In the genomic region with DNA sequence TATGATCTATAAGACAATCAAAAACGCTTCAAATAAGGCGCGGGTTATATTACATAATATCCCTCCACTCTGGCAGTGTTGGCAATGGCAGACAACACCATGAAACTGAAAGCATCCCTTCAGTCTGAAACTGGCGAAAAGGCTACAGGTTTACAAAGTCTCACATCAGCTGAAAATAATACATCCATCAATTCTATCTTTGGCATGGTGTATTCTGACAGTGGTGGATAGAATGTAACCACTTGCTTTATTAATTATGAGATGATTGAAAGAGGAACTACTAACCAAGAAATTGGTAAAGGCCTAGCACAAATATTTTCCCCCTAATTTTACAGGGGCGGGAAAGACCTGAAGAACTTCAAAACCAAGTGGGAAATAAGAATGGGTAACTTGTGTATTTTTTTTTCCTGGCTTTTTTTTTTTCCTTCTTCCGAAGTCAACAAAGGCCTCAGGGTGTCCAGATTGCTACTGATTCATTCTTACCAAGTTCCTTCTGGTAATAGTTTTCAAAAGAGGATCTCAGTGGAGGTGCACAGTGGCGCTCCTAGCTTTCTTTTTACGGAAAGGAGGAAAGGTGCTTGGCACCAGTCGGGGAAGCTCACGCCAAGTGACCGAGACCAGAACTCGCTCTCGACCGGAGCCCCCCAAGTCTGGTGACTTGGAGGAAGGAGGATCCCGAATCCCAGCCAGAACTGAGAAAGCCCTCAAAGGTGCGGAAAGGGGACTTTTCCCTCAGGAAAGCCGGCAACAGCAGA, we compare ENCODE assay signal across 8 cellular contexts. TPM values are rescaled to one million over a fixed set of nuclear protein-coding genes. Genes with fewer than 3 reads are reported as not detected.
DNase-seq lines count a peak whose midpoint lies in the region; ATAC-seq and TF ChIP-seq lines count a peak whose summit lies in the region.

No MANE protein-coding gene starts in this region.

- peaks cover 3% of the 10 kb centered on the region for H3K9me3 Mint-ChIP-seq in activated naive CD8-positive, alpha-beta T cell (ENCODE audit: low read depth)

- TF ChIP-seq POLR2A in gastrocnemius medialis (IDR thresholded peaks at IDR 0.05), result no peak

- no peaks in the 10 kb centered on the region for H3K9me2 ChIP-seq in Karpas-422 (replicated peaks; ENCODE audit: insufficient read depth, low read length)

- no peaks in the 10 kb centered on the region for H3K9me3 ChIP-seq in Karpas-422 (ENCODE audit: low read length)
- H3K9me3 ChIP-seq in gastrocnemius medialis, result no peaks in the 10 kb centered on the region

- peaks cover 97% of the 10 kb centered on the region for H3K79me2 ChIP-seq in Karpas-422 (ENCODE audit: low read length)

- peaks cover 38% of the 10 kb centered on the region for H3K4me1 ChIP-seq in Karpas-422 (ENCODE audit: low read length)
- H3K4me1 ChIP-seq in gastrocnemius medialis, result peaks cover 13 to 23% of the 10 kb centered on the region in 2 donors

- ATAC-seq in GM19467 (IDR thresholded peaks at IDR 0.05; ENCODE audit: unreplicated experiment) (peak; percentile 2), left ventricle myocardium superior (peak; percentile 20), gastrocnemius medialis (peak; percentile 16 to 27), HG03439 (IDR thresholded peaks at IDR 0.05; ENCODE audit: unreplicated experiment) (no peak)

- H3K4me3 ChIP-seq in Karpas-422 (ENCODE audit: low read length), result peak overlapping the region; percentile 98
- peak overlapping the region; percentile 71 to 97 (median 90) for H3K4me3 ChIP-seq in gastrocnemius medialis

- peaks cover 18% of the 10 kb centered on the region for H3K36me3 Mint-ChIP-seq in activated naive CD8-positive, alpha-beta T cell

- intact Hi-C loops in left ventricle myocardium superior (cut with micrococcal nuclease), result no loop called here
- intact Hi-C loops in gastrocnemius medialis (cut with DNase I; ENCODE audit: low total_unique reads), result loop anchor here (2.0 kb wide), 1 partner anchor 155 kb away; the partner anchor contains the start of gene CENPC
- intact Hi-C loops in posterior vena cava (cut with DNase I), result no loop called here

- peak overlapping the region; percentile 53 for H3K27ac ChIP-seq in Karpas-422 (ENCODE audit: low read length)
- H3K27ac ChIP-seq in gastrocnemius medialis, result peak overlapping the region; percentile 77 to 90 (median 88)

- no peak for TF ChIP-seq CTCF in gastrocnemius medialis (IDR thresholded peaks at IDR 0.05 in 4 of 5, conservative IDR thresholded peaks at IDR 0.05 in 1 of 5)

- peak overlapping the region; percentile 90 for H3K4me2 ChIP-seq in Karpas-422 (ENCODE audit: low read depth, low read length, poor library complexity, severe bottlenecking)

- peak overlapping the region; percentile 98 for H3K4me3 Mint-ChIP-seq in activated naive CD8-positive, alpha-beta T cell

- no peaks in the 10 kb centered on the region for H3K27me3 Mint-ChIP-seq in activated naive CD8-positive, alpha-beta T cell

- H3K9ac ChIP-seq in Karpas-422 (ENCODE audit: low read length), result peak overlapping the region; percentile 97

- in situ Hi-C loops in gastrocnemius medialis (cut with MboI; ENCODE audit: low sequenced_read_pairs in 4 of 4), result no loop called here

- H3K27me3 ChIP-seq in Karpas-422 (ENCODE audit: low read length) (no peaks in the 10 kb centered on the region), gastrocnemius medialis (no peaks in the 10 kb centered on the region)

- no peaks in the 10 kb centered on the region for H4K20me1 ChIP-seq in Karpas-422 (ENCODE audit: insufficient read depth, low read depth, low read length)

- peaks cover 61% of the 10 kb centered on the region for H3K4me1 Mint-ChIP-seq in activated naive CD8-positive, alpha-beta T cell (ENCODE audit: low read depth)

- peak overlapping the region; percentile 81 for H3K27ac Mint-ChIP-seq in activated naive CD8-positive, alpha-beta T cell

- H3K36me3 ChIP-seq in Karpas-422 (ENCODE audit: insufficient read depth, low read length) (peaks cover 45% of the 10 kb centered on the region), gastrocnemius medialis (no peaks in the 10 kb centered on the region)

- peak; percentile 18 for DNase-seq in GM03348 (ENCODE audit: low spot score)
- DNase-seq in Karpas-422, result peak; percentile 72
- no peak for DNase-seq in left ventricle myocardium superior
- DNase-seq in gastrocnemius medialis, result no peak
- no peak for DNase-seq in posterior vena cava (ENCODE audit: low spot score)

- 0 out of 2 replicates have a peak overlapping the region, but pooled peaks have one; percentile 37 for H2AFZ ChIP-seq in Karpas-422 (ENCODE audit: low read length)

RNA-seq across cellular contexts. Expression of gene UBA6, which starts 0.7 kb away (rescaled TPM):
- total RNA-seq in Karpas-422 (2014; rRNA removed; shearing (Covaris generic); ENCODE audit: low replicate concordance), result 56.7 and 77.9 TPM in 2 replicates
- 19.1 TPM for total RNA-seq in left ventricle myocardium superior
- total RNA-seq in gastrocnemius medialis, result 100 to 1,000 TPM in 1 of 4 donors, 10 to 100 TPM in 3; 38.9 to 103 (median 46.3) TPM
- total RNA-seq in posterior vena cava, result 10 to 100 TPM; 33.7 to 48.9 TPM

RNA-seq across cellular contexts. Expression of gene GNRHR, which starts 53.9 kb away (rescaled TPM):
- not detected in 2 replicates for total RNA-seq in Karpas-422 (2014; rRNA removed; shearing (Covaris generic); ENCODE audit: low replicate concordance)
- total RNA-seq in left ventricle myocardium superior (not detected), gastrocnemius medialis (not detected), posterior vena cava (not detected)

Comparison
In these comparisons a context has a peak if more than half of its experiments do, and no peak if none do; other contexts are left out.
1. DNase-seq: peak in GM03348 (single experiment) and Karpas-422 (single experiment); none in left ventricle myocardium superior (single experiment), gastrocnemius medialis (0 of 2) and posterior vena cava (single experiment).